In the genomic region with DNA sequence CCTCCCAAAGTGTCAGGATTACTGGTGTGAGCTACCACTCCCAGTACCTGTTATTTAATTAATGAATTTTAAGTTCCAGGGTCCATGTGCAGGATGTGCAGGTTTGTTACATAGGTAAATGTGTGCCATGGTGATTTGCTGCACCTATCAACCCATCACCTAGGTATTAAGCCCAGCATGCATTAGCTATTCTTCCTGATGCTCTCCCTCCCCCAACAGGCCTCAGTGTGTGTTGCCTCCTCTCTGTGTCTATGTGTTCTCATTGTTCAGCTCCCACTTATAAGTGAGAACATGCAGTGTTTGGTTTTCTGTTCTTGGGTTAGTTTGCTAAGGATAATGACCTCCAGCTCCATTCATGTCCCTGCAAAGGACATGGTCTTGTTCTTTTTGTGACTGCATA, we compare ENCODE assay signal across 8 cellular contexts. TPM values are rescaled to one million over a fixed set of nuclear protein-coding genes. Genes with fewer than 3 reads are reported as not detected.
DNase-seq lines count a peak whose midpoint lies in the region; ATAC-seq and TF ChIP-seq lines count a peak whose summit lies in the region.
"Not testable (repeated sequence)": the region's sequence is repeated elsewhere in the genome, so short reads cannot be mapped to it uniquely, and the experiment has no call there.
"Had no signal": no experiment of that assay in that cellular context is flagged by ENCODE, and none has a peak within 500 bp of the region (broad histone marks: within the 10 kb centered on the region; RNA-seq: fewer than 3 reads in every experiment).

No MANE protein-coding gene starts in this region.

- CTCF ChIA-PET in activated B cell treated with CpG ODN at 0.5 μM for 24 hours (lab: Charles Lee): not testable (repeated sequence)

- peaks cover 34% of the 10 kb centered on the region for H3K36me3 ChIP-seq in KOPT-K1 (ENCODE audit: insufficient read depth, low read length)
- peaks cover 0 to 32% of the 10 kb centered on the region in 2 donors for H3K36me3 ChIP-seq in left lung
- H3K36me3 ChIP-seq in osteoblast (ENCODE audit: insufficient read depth, low read length): peaks cover 25% of the 10 kb centered on the region

- peak overlapping the region; percentile 82 for H3K4me3 Mint-ChIP-seq in activated B cell treated with CpG ODN at 0.5 μM for 24 hours
- peak overlapping the region; percentile 82 for H3K4me3 Mint-ChIP-seq in activated naive CD8-positive, alpha-beta T cell

- H3K9me3 ChIP-seq in KOPT-K1 (ENCODE audit: insufficient read depth, low read length, poor library complexity, severe bottlenecking); left lung; osteoblast (ENCODE audit: low read depth, low read length): not testable (repeated sequence)

- H3K27me3 ChIP-seq in left lung; osteoblast (ENCODE audit: insufficient read depth, low read length): not testable (repeated sequence)

- intact Hi-C loops in activated B cell treated with CpG ODN at 0.5 μM for 24 hours (cut with micrococcal nuclease): loop anchor here (1.0 kb wide), 1 partner anchor 12 kb away; a partner anchor contains a TSS
- intact Hi-C loops in left lung (cut with DNase I): not testable (repeated sequence)

- TF ChIP-seq CTCF in activated B cell treated with CpG ODN at 0.5 μM for 24 hours (IDR thresholded peaks at IDR 0.05); left lung (IDR thresholded peaks at IDR 0.05); osteoblast (IDR thresholded peaks at IDR 0.05; ENCODE audit: extremely low read depth, low read depth, low read length): not testable (repeated sequence)

- H3K27me3 Mint-ChIP-seq in activated B cell treated with CpG ODN at 0.5 μM for 24 hours; activated naive CD8-positive, alpha-beta T cell: not testable (repeated sequence)

- not testable (repeated sequence) for ATAC-seq in activated B cell treated with CpG ODN at 0.5 μM for 24 hours (ENCODE audit: low read depth); left lung

- peaks cover 0 to 14% of the 10 kb centered on the region in 2 donors for H3K4me1 ChIP-seq in left lung
- not testable (repeated sequence) for H3K4me1 ChIP-seq in osteoblast (ENCODE audit: insufficient read depth, low read length)

- not testable (repeated sequence) for H3K79me2 ChIP-seq in osteoblast (ENCODE audit: insufficient read depth, low read length)

- not testable (repeated sequence) for H2AFZ ChIP-seq in osteoblast (ENCODE audit: low read length)

- H3K4me3 ChIP-seq in left lung: peak overlapping the region; percentile 2 to 23
- peak overlapping the region; percentile 66 for H3K4me3 ChIP-seq in osteoblast (ENCODE audit: insufficient read depth, low read length)

- H3K4me2 ChIP-seq in osteoblast (ENCODE audit: insufficient read depth, low read length): peak overlapping the region; percentile 68

- H3K36me3 Mint-ChIP-seq in activated B cell treated with CpG ODN at 0.5 μM for 24 hours (ENCODE audit: low read depth): peaks cover 28% of the 10 kb centered on the region
- not testable (repeated sequence) for H3K36me3 Mint-ChIP-seq in activated naive CD8-positive, alpha-beta T cell

- H3K4me1 Mint-ChIP-seq in activated B cell treated with CpG ODN at 0.5 μM for 24 hours: peaks cover 15% of the 10 kb centered on the region
- H3K4me1 Mint-ChIP-seq in activated naive CD8-positive, alpha-beta T cell (ENCODE audit: low read depth): peaks cover 22% of the 10 kb centered on the region

- POLR2A ChIA-PET in activated B cell treated with CpG ODN at 0.5 μM for 24 hours (lab: Charles Lee): interaction anchor here (0.6 to 1.8 kb wide), 4 partner anchors 9 to 1845 kb away, joined by 3 to 7 read pairs (median 5); a partner anchor contains a TSS

- not testable (repeated sequence) for H3K27ac Mint-ChIP-seq in activated B cell treated with CpG ODN at 0.5 μM for 24 hours
- peak overlapping the region; percentile 36 for H3K27ac Mint-ChIP-seq in activated naive CD8-positive, alpha-beta T cell

- not testable (repeated sequence) for H3K9me3 Mint-ChIP-seq in activated B cell treated with CpG ODN at 0.5 μM for 24 hours; activated naive CD8-positive, alpha-beta T cell (ENCODE audit: low read depth)

- DNase-seq in activated B cell treated with CpG ODN at 0.5 μM for 24 hours; left lung; osteoblast (ENCODE audit: insufficient read length, low spot score, missing footprints): not testable (repeated sequence)

- H3K27ac ChIP-seq in KOPT-K1 (ENCODE audit: low read depth, low read length, poor library complexity, severe bottlenecking): peak overlapping the region; percentile 54
- H3K27ac ChIP-seq in left lung; osteoblast (ENCODE audit: low read depth, low read length): not testable (repeated sequence)

- not testable (repeated sequence) for H4K20me1 ChIP-seq in osteoblast (ENCODE audit: insufficient read depth, low read length)

RNA-seq across cellular contexts. Expression of a gene that starts 8.9 kb away (rescaled TPM):
- total RNA-seq in activated B cell treated with CpG ODN at 0.5 μM for 24 hours (62.0 and 62.6 TPM in 2 replicates), left lung (10 to 100 TPM; 46.0 to 57.8 TPM), osteoblast (26.8 and 32.9 TPM in 2 replicates)

RNA-seq across cellular contexts. Expression of a gene that starts 11.9 kb away (rescaled TPM):
- total RNA-seq in activated B cell treated with CpG ODN at 0.5 μM for 24 hours: 26.1 and 33.5 TPM in 2 replicates
- total RNA-seq in left lung: 10 to 100 TPM; 29.9 to 38.8 TPM
- total RNA-seq in osteoblast: 56.1 and 66.6 TPM in 2 replicates

RNA-seq across cellular contexts. Expression of a gene that starts 44.3 kb away (rescaled TPM):
- total RNA-seq in activated B cell treated with CpG ODN at 0.5 μM for 24 hours: 53.6 and 59.1 TPM in 2 replicates
- 10 to 100 TPM; 51.7 to 55.8 TPM for total RNA-seq in left lung
- 58.3 and 61.2 TPM in 2 replicates for total RNA-seq in osteoblast

RNA-seq across cellular contexts. Expression of a gene that starts 57.9 kb away (rescaled TPM):
- total RNA-seq in activated B cell treated with CpG ODN at 0.5 μM for 24 hours (not detected in 2 replicates), left lung (1 to 10 TPM; 1.4 to 6.2 TPM), osteoblast (0.29 and 0.72 TPM in 2 replicates)
- total RNA-seq: dermis blood vessel endothelial cell, HFFc6, smooth muscle cell had no signal
